16 cellular contexts compared by ENCODE assay signal in genomic region chr9:71634753-71635152, GRCh38.
"Had no signal": no experiment of that assay in that cellular context is flagged by ENCODE, and none has a peak within 500 bp of the region (broad histone marks: within the 10 kb centered on the region; RNA-seq: fewer than 3 reads in every experiment).

No MANE protein-coding gene starts in this region.

- H3K9me3 ChIP-seq: breast epithelium, esophagus muscularis mucosa, pancreas had no signal

- H3K4me1 ChIP-seq: breast epithelium, pancreas had no signal

- H3K27me3 ChIP-seq: breast epithelium, esophagus muscularis mucosa, pancreas had no signal

- ATAC-seq: activated CD8-positive, alpha-beta memory T cell treated with anti-CD3 and anti-CD28 coated beads, Interleukin-2, amount 10 ng/mL, durations not matched to agents 7 days and 5 days; activated naive CD8-positive, alpha-beta T cell treated with anti-CD3 and anti-CD28 coated beads, Interleukin-2, amount 50 U/mL, for 24 hours; left colon; pancreas had no signal

- H3K4me3 Mint-ChIP-seq: activated CD8-positive, alpha-beta memory T cell treated with anti-CD3 and anti-CD28 coated beads, Interleukin-2, amount 10 ng/mL, durations not matched to agents 7 days and 5 days; activated naive CD4-positive, alpha-beta T cell treated with anti-CD3 and anti-CD28 coated beads for 36 hours; activated naive CD8-positive, alpha-beta T cell treated with anti-CD3 and anti-CD28 coated beads, Interleukin-2, amount 50 U/mL, for 24 hours; immature natural killer cell; neural crest cell had no signal

- DNase-seq: activated CD4-positive, alpha-beta T cell treated with anti-CD3 and anti-CD28 coated beads, Interleukin-2, amount 50 U/mL, for 48 hours; activated CD8-positive, alpha-beta memory T cell treated with anti-CD3 and anti-CD28 coated beads, Interleukin-2, amount 10 ng/mL, durations not matched to agents 7 days and 5 days; activated naive CD4-positive, alpha-beta T cell treated with anti-CD3 and anti-CD28 coated beads for 36 hours; activated naive CD8-positive, alpha-beta T cell treated with anti-CD3 and anti-CD28 coated beads, Interleukin-2, amount 50 U/mL, for 24 hours; activated T-cell treated with anti-CD3 and anti-CD28 coated beads, Interleukin-2, amount 50 U/mL, for 1 hour; aorta; head of caudate nucleus; immature natural killer cell; left colon; pancreas; stimulated activated CD4-positive, alpha-beta T cell treated with anti-CD3 and anti-CD28 coated beads, Interleukin-12 subunit alpha, Interleukin-12 subunit beta, amount 100 ng/mL, for 4 hours; stimulated activated CD4-positive, alpha-beta T cell treated with anti-CD3 and anti-CD28 coated beads, Interleukin-2, amount 100 ng/mL, for 24 hours had no signal

- H3K9me3 Mint-ChIP-seq: activated naive CD4-positive, alpha-beta T cell treated with anti-CD3 and anti-CD28 coated beads for 36 hours; activated naive CD8-positive, alpha-beta T cell treated with anti-CD3 and anti-CD28 coated beads, Interleukin-2, amount 50 U/mL, for 24 hours; activated T-helper 2 cell treated with anti-CD3 and anti-CD28 coated beads, Interferon-gamma antibody, Interleukin-2, Interleukin-4, amounts not matched to agents 10 μg/mL and 5 μg/mL and 100 μg/mL, durations not matched to agents 14 hours and 24 hours and 36 hours; neural crest cell had no signal

- H3K4me3 ChIP-seq: breast epithelium, esophagus muscularis mucosa, pancreas had no signal

- H3K27ac ChIP-seq: breast epithelium, esophagus muscularis mucosa, pancreas had no signal

- H3K36me3 ChIP-seq: breast epithelium, esophagus muscularis mucosa, pancreas had no signal

- H3K27ac Mint-ChIP-seq: activated CD8-positive, alpha-beta memory T cell treated with anti-CD3 and anti-CD28 coated beads, Interleukin-2, amount 10 ng/mL, durations not matched to agents 7 days and 5 days; activated naive CD4-positive, alpha-beta T cell treated with anti-CD3 and anti-CD28 coated beads for 36 hours; activated naive CD8-positive, alpha-beta T cell treated with anti-CD3 and anti-CD28 coated beads, Interleukin-2, amount 50 U/mL, for 24 hours; activated T-helper 2 cell treated with anti-CD3 and anti-CD28 coated beads, Interferon-gamma antibody, Interleukin-2, Interleukin-4, amounts not matched to agents 10 μg/mL and 5 μg/mL and 100 μg/mL, durations not matched to agents 14 hours and 24 hours and 36 hours had no signal

- H3K4me1 Mint-ChIP-seq: neural crest cell had no signal

- H3K27me3 Mint-ChIP-seq: activated naive CD8-positive, alpha-beta T cell treated with anti-CD3 and anti-CD28 coated beads, Interleukin-2, amount 50 U/mL, for 24 hours had no signal
